In genomic region chr16:30166202-30166902, GRCh38 we compare ENCODE assay signal across 10 cellular contexts. TPM values are rescaled to one million over a fixed set of nuclear protein-coding genes. Genes with fewer than 3 reads are reported as not detected.
A peak's percentile ranks its signal among the peaks of the same experiment; 100 is the strongest.
DNase-seq lines count a peak whose midpoint lies in the region; ATAC-seq and TF ChIP-seq lines count a peak whose summit lies in the region.
"Had no signal": no experiment of that assay in that cellular context is flagged by ENCODE, and none has a peak within 500 bp of the region (broad histone marks: within the 10 kb centered on the region; RNA-seq: fewer than 3 reads in every experiment).

No MANE protein-coding gene starts in this region.

- intact Hi-C loops in natural killer cell (cut with micrococcal nuclease) (no loop called here), gastrocnemius medialis (cut with DNase I; ENCODE audit: low total_unique reads) (no loop called here)

- H3K4me3 ChIP-seq in gastrocnemius medialis = no peak overlapping the region
- H3K4me3 ChIP-seq: pancreas had no signal

- no peaks in the 10 kb centered on the region for H3K36me3 Mint-ChIP-seq in T-helper 2 cell treated with Interferon-gamma antibody and Interleukin-4, amounts not matched to agents 5 μg/mL and 100 μg/mL, for 36 hours (ENCODE audit: low read depth)
- no peaks in the 10 kb centered on the region for H3K36me3 Mint-ChIP-seq in natural killer cell

- H3K27me3 ChIP-seq in gastrocnemius medialis = no peaks in the 10 kb centered on the region
- H3K27me3 ChIP-seq: pancreas had no signal

- H3K9me3 ChIP-seq in gastrocnemius medialis = no peaks in the 10 kb centered on the region
- H3K9me3 ChIP-seq: pancreas had no signal

- TF ChIP-seq CTCF in GM13976 (IDR thresholded peaks at IDR 0.05; ENCODE audit: borderline replicate concordance, control extremely low read depth, extremely low read depth, insufficient read depth, missing control alignments) (no peak), natural killer cell (IDR thresholded peaks at IDR 0.05) (no peak), gastrocnemius medialis (IDR thresholded peaks at IDR 0.05 in 4 of 5, conservative IDR thresholded peaks at IDR 0.05 in 1 of 5) (no peak)

- ATAC-seq in HG03175 (IDR thresholded peaks at IDR 0.05; ENCODE audit: unreplicated experiment) (peak; percentile 61), natural killer cell (peak; percentile 57 to 85 (median 77)), gastrocnemius medialis (no peak)

- DNase-seq in GM13976 (ENCODE audit: low spot score) (peak; percentile 81), natural killer cell (no peak), gastrocnemius medialis (no peak), NCI-H446 (lab: John Stamatoyannopoulos, UW) (no peak), OCI-M2 (lab: John Stamatoyannopoulos, UW; ENCODE audit: unreplicated experiment) (no peak)
- no peak for DNase-seq in T-helper 2 cell treated with Interferon-gamma antibody and Interleukin-4, amounts not matched to agents 5 μg/mL and 100 μg/mL, for 36 hours (ENCODE audit: low spot score)
- DNase-seq in NK-92 treated with Interleukin-12 subunit alpha and Interleukin-12 subunit beta, amount 100 ng/mL, for 24 hours (lab: John Stamatoyannopoulos, UW) = no peak
- DNase-seq: cerebellar nuclear complex, pancreas had no signal

- H3K27ac ChIP-seq in gastrocnemius medialis = no peak overlapping the region
- H3K27ac ChIP-seq: pancreas had no signal

- in situ Hi-C loops in GM13976 (cut with MboI; ENCODE audit: low sequenced_read_pairs, unreplicated experiment) (no loop called here), gastrocnemius medialis (cut with MboI; ENCODE audit: low sequenced_read_pairs in 4 of 4) (no loop called here)

- H3K4me1 ChIP-seq in gastrocnemius medialis = no peaks in the 10 kb centered on the region
- H3K4me1 ChIP-seq: pancreas had no signal

- no peak for TF ChIP-seq POLR2A in gastrocnemius medialis (IDR thresholded peaks at IDR 0.05)

- H3K4me3 Mint-ChIP-seq in T-helper 2 cell treated with Interferon-gamma antibody and Interleukin-4, amounts not matched to agents 5 μg/mL and 100 μg/mL, for 36 hours = peak overlapping the region; percentile 54
- H3K4me3 Mint-ChIP-seq in natural killer cell = peak overlapping the region; percentile 79

- no peaks in the 10 kb centered on the region for H3K27me3 Mint-ChIP-seq in T-helper 2 cell treated with Interferon-gamma antibody and Interleukin-4, amounts not matched to agents 5 μg/mL and 100 μg/mL, for 36 hours (ENCODE audit: low read depth)
- no peaks in the 10 kb centered on the region for H3K27me3 Mint-ChIP-seq in natural killer cell (ENCODE audit: low read depth in 2 of 2)

- H3K4me1 Mint-ChIP-seq in T-helper 2 cell treated with Interferon-gamma antibody and Interleukin-4, amounts not matched to agents 5 μg/mL and 100 μg/mL, for 36 hours (ENCODE audit: low read depth) = peaks cover 31% of the 10 kb centered on the region
- H3K4me1 Mint-ChIP-seq in natural killer cell = peaks cover 30 to 39% of the 10 kb centered on the region in 2 donors

- H3K9me3 Mint-ChIP-seq in T-helper 2 cell treated with Interferon-gamma antibody and Interleukin-4, amounts not matched to agents 5 μg/mL and 100 μg/mL, for 36 hours = no peaks in the 10 kb centered on the region
- H3K9me3 Mint-ChIP-seq in natural killer cell = no peaks in the 10 kb centered on the region

- no peaks in the 10 kb centered on the region for H3K36me3 ChIP-seq in gastrocnemius medialis
- H3K36me3 ChIP-seq: pancreas had no signal

- H3K27ac Mint-ChIP-seq in T-helper 2 cell treated with Interferon-gamma antibody and Interleukin-4, amounts not matched to agents 5 μg/mL and 100 μg/mL, for 36 hours = peak overlapping the region; percentile 62
- peak overlapping the region; percentile 67 to 84 for H3K27ac Mint-ChIP-seq in natural killer cell

RNA-seq across cellular contexts. Expression of gene CORO1A, which starts 17.1 kb away (rescaled TPM):
- total RNA-seq in natural killer cell = 100 to 1,000 TPM; 699 to 926 (median 829) TPM
- 1 to 10 TPM in 3 of 4 donors, under 1 TPM in 1; 0.44 to 8.9 (median 5.8) TPM for total RNA-seq in gastrocnemius medialis

RNA-seq across cellular contexts. Expression of gene BOLA2B, which starts 27.1 kb away (rescaled TPM):
- 10 to 100 TPM; 63.0 to 94.3 (median 70.6) TPM for total RNA-seq in natural killer cell
- 100 to 1,000 TPM in 3 of 4 donors, 10 to 100 TPM in 1; 96.7 to 228 (median 140) TPM for total RNA-seq in gastrocnemius medialis

RNA-seq across cellular contexts. Expression of gene SLX1A, which starts 27.3 kb away (rescaled TPM):
- total RNA-seq in natural killer cell = 100 to 1,000 TPM in 2 of 3 donors, 10 to 100 TPM in 1; 78.1 to 132 (median 109) TPM
- 100 to 1,000 TPM in 1 of 4 donors, 10 to 100 TPM in 3; 23.6 to 103 (median 45.7) TPM for total RNA-seq in gastrocnemius medialis

RNA-seq across cellular contexts. Expression of gene SULT1A3, which starts 32.7 kb away (rescaled TPM):
- total RNA-seq in natural killer cell (10 to 100 TPM; 15.9 to 27.1 (median 19.4) TPM), gastrocnemius medialis (10 to 100 TPM in 1 of 4 donors, 1 to 10 TPM in 2, not detected in 1; 4.9 to 11.3 (median 9.2) TPM)

RNA-seq across cellular contexts. Expression of gene MAPK3, which starts 43.3 kb away (rescaled TPM):
- 10 to 100 TPM; 45.2 to 55.7 (median 50.9) TPM for total RNA-seq in natural killer cell
- total RNA-seq in gastrocnemius medialis = 10 to 100 TPM; 28.6 to 48.7 (median 38.0) TPM

Comparison
In these comparisons a context has a peak if more than half of its experiments do, and no peak if none do; other contexts are left out.
1. ATAC-seq: peak in HG03175 (single experiment) and natural killer cell (3 of 3); none in gastrocnemius medialis (0 of 2).
2. RNA of gene CORO1A, which starts 17.1 kb away (total RNA-seq): 699 to 926 TPM in natural killer cell; 0.44 to 8.9 TPM in gastrocnemius medialis; every median in the first group is over 10 times any median in the second.